11 cellular contexts compared by ENCODE assay signal in genomic region chr10:96770987-96771386, GRCh38. TPM values are rescaled to one million over a fixed set of nuclear protein-coding genes. Genes with fewer than 3 reads are reported as not detected.
"Had no signal": no experiment of that assay in that cellular context is flagged by ENCODE, and none has a peak within 500 bp of the region (broad histone marks: within the 10 kb centered on the region; RNA-seq: fewer than 3 reads in every experiment).

No MANE protein-coding gene starts in this region.

- H3K36me3 ChIP-seq: HAP-1 had no signal

- H3K4me3 ChIP-seq: GM23248, GM23338, HAP-1 had no signal

- ATAC-seq: GM23338, HCT116 had no signal

- FAIRE-seq: H1, H54 had no signal

- DNase-seq: GM23248, GOT3, H7, H9, HCEC 1CT, HFFc6 had no signal

- H3K27ac ChIP-seq: GM23248 had no signal

- H3K9ac ChIP-seq: GM23248 had no signal

- H3K4me1 ChIP-seq: HAP-1 had no signal

- H3K4me2 ChIP-seq: GM23338 had no signal

- H2AFZ ChIP-seq: GM23248, GM23338 had no signal

RNA-seq across cellular contexts. Expression of gene PIK3AP1, which starts 50.7 kb away (rescaled TPM):
- total RNA-seq: GM23248 had no signal
- polyA plus RNA-seq: GM23248 had no signal
